Comparison of ENCODE assay signal across 1 cellular context in genomic region chr20:62333820-62334595, GRCh38.
TF ChIP-seq lines count a peak whose summit lies in the region.

No MANE protein-coding gene starts in this region.

TF ChIP-seq in HepG2, 621 proteins besides CTCF, POLR2A, EP300 and RAD21:
- TF ChIP-seq ZNF264 (CRISPR knock-in tag; IDR thresholded peaks at IDR 0.05) (no peak), AGO2 (optimal IDR thresholded peaks at IDR 0.05; ENCODE audit: low read depth, low read length) (peak; percentile 14), WIZ (CRISPR knock-in tag; IDR thresholded peaks at IDR 0.05) (no peak), HNRNPK (IDR thresholded peaks at IDR 0.05; ENCODE audit: low read depth, low read length, poor library complexity, severe bottlenecking) (peak; percentile 49)
